ENCODE assay signal across 12 cellular contexts in genomic region chr1:22773981-22774471, GRCh38.
A peak's percentile ranks its signal among the peaks of the same experiment; 100 is the strongest.
DNase-seq lines count a peak whose midpoint lies in the region; ATAC-seq, FAIRE-seq and TF ChIP-seq lines count a peak whose summit lies in the region.
"Had no signal": no experiment of that assay in that cellular context is flagged by ENCODE, and none has a peak within 500 bp of the region (broad histone marks: within the 10 kb centered on the region; RNA-seq: fewer than 3 reads in every experiment).

No MANE protein-coding gene starts in this region.

- no peak overlapping the region for H3K4me3 ChIP-seq in endothelial cell of umbilical vein (replicated peaks in 1 of 3; ENCODE audit: insufficient read depth in 1 of 3, low read depth in 1 of 3, low read length in 3 of 3)
- H3K4me3 ChIP-seq: SK-N-MC had no signal

- no peaks in the 10 kb centered on the region for H3K27me3 ChIP-seq in endothelial cell of umbilical vein (ENCODE audit: control insufficient read depth in 2 of 2, insufficient read depth in 2 of 2, low read length in 2 of 2)

- no TSS peak for BruUV-seq in endothelial cell of umbilical vein (replicated peaks; lab: Mats Ljungman, UMichigan)

- no peaks in the 10 kb centered on the region for H3K36me3 ChIP-seq in endothelial cell of umbilical vein (ENCODE audit: control insufficient read depth in 2 of 2, extremely low read depth in 1 of 2, insufficient read depth in 2 of 2, low read length in 2 of 2)

- H3K9me3 ChIP-seq in endothelial cell of umbilical vein (replicated peaks; ENCODE audit: control insufficient read depth, insufficient read depth, low read length) = no peaks in the 10 kb centered on the region

- no peak for TF ChIP-seq CTCF in endothelial cell of umbilical vein (IDR thresholded peaks at IDR 0.05; ENCODE audit: extremely low read depth in 1 of 2, insufficient read depth in 1 of 2, low read depth in 1 of 2, low read length in 2 of 2)
- no peak for TF ChIP-seq CTCF in mesothelial cell of epicardium (IDR thresholded peaks at IDR 0.05; ENCODE audit: unreplicated experiment)

- H3K4me3 Mint-ChIP-seq in mesothelial cell of epicardium = no peak overlapping the region

- peak; percentile 69 for FAIRE-seq in endothelial cell of umbilical vein (lab: Jason Lieb, UNC)
- FAIRE-seq: A204.1 had no signal

- dilution Hi-C loops in endothelial cell of umbilical vein (cut with MboI; ENCODE audit: extremely low pct_ligation_motif_present, low sequenced_read_pairs) = no loop called here

- peaks cover 60% of the 10 kb centered on the region for H3K4me1 Mint-ChIP-seq in mesothelial cell of epicardium

- POLR2A ChIA-PET in endothelial cell of umbilical vein (lab: Charles Lee) = no interaction called here

- peak; percentile 53 for DNase-seq in NCI-H1105 treated with DMSO at 0.1 percent for 48 hours (lab: John Stamatoyannopoulos, UW)
- no peak for DNase-seq in NCI-H1105 (lab: John Stamatoyannopoulos, UW)
- DNase-seq in endothelial cell of umbilical vein (ENCODE audit: low read depth, low spot score) = peak; percentile 22
- no peak for DNase-seq in mesothelial cell of epicardium (ENCODE audit: low spot score in 2 of 2, unreplicated experiment in 2 of 2)
- peak; percentile 69 for DNase-seq in ureter (ENCODE audit: low spot score)
- no peak for DNase-seq in T-helper 2 cell
- DNase-seq in effector CD8-positive, alpha-beta T cell (lab: John Stamatoyannopoulos, UW) = no peak
- DNase-seq: NCI-H345 had no signal

- no peaks in the 10 kb centered on the region for H3K9me1 ChIP-seq in endothelial cell of umbilical vein (replicated peaks; ENCODE audit: control insufficient read depth, extremely low read depth, insufficient read depth, low read length)

- H3K9me3 Mint-ChIP-seq in mesothelial cell of epicardium = no peaks in the 10 kb centered on the region

- no peak overlapping the region for H3K4me2 ChIP-seq in endothelial cell of umbilical vein (ENCODE audit: insufficient read depth, low read length)

- no peak overlapping the region for H3K27ac ChIP-seq in endothelial cell of umbilical vein (ENCODE audit: insufficient read depth, low read depth, low read length)
- H3K27ac ChIP-seq: parathyroid adenoma, SK-N-MC had no signal

- no peaks in the 10 kb centered on the region for H4K20me1 ChIP-seq in endothelial cell of umbilical vein (replicated peaks; ENCODE audit: control insufficient read depth, extremely low read depth, insufficient read depth, low read length)

- H3K27me3 Mint-ChIP-seq in mesothelial cell of epicardium (ENCODE audit: low read depth) = no peaks in the 10 kb centered on the region

- no peaks in the 10 kb centered on the region for H3K36me3 Mint-ChIP-seq in mesothelial cell of epicardium

- no peak for ATAC-seq in HG02870 (IDR thresholded peaks at IDR 0.05; ENCODE audit: unreplicated experiment)

- H3K9ac ChIP-seq in endothelial cell of umbilical vein (replicated peaks; ENCODE audit: extremely low read depth, insufficient read depth, low read length) = no peak overlapping the region
- H3K9ac ChIP-seq: parathyroid adenoma had no signal

- CTCF ChIA-PET in endothelial cell of umbilical vein (lab: Charles Lee) = interaction anchor here (0.9 to 1.6 kb wide), 3 partner anchors 57 to 71 kb away, joined by 3 to 10 read pairs (median 3); no protein-coding TSS in a partner anchor

- peaks cover 4% of the 10 kb centered on the region for H3K4me1 ChIP-seq in endothelial cell of umbilical vein (ENCODE audit: control insufficient read depth, extremely low read depth, insufficient read depth, low read length)

- TF ChIP-seq POLR2A in endothelial cell of umbilical vein (IDR thresholded peaks at IDR 0.05; ENCODE audit: low read depth, low read length) = no peak

- no peak overlapping the region for H2AFZ ChIP-seq in endothelial cell of umbilical vein (ENCODE audit: low read depth, low read length)
- H2AFZ ChIP-seq: parathyroid adenoma had no signal

- intact Hi-C loops in endothelial cell of umbilical vein (cut with micrococcal nuclease) = no loop called here

- H3K27ac Mint-ChIP-seq in mesothelial cell of epicardium = peak overlapping the region; percentile 83

- peaks cover 30% of the 10 kb centered on the region for H3K79me2 ChIP-seq in endothelial cell of umbilical vein (ENCODE audit: control insufficient read depth, insufficient read depth, low read length)
- H3K79me2 ChIP-seq: parathyroid adenoma had no signal

TF ChIP-seq in endothelial cell of umbilical vein, 7 proteins besides CTCF, POLR2A, EP300 and RAD21:
- no peak for TF ChIP-seq EZH2 (IDR thresholded peaks at IDR 0.05; ENCODE audit: borderline replicate concordance, low read depth, low read length, severe bottlenecking)
- no peak for TF ChIP-seq JUN (IDR thresholded peaks at IDR 0.05; ENCODE audit: borderline replicate concordance, insufficient read depth, insufficient read length, low read depth)
- TF ChIP-seq MAX (IDR thresholded peaks at IDR 0.05; ENCODE audit: insufficient read depth, insufficient read length) = no peak
- no peak for TF ChIP-seq GATA2 (IDR thresholded peaks at IDR 0.05; ENCODE audit: insufficient read depth, insufficient read length, low read depth, low read length)
- no peak for TF ChIP-seq POLR2AphosphoS5 (IDR thresholded peaks at IDR 0.05; ENCODE audit: insufficient read depth, low read depth, low read length)
- TF ChIP-seq FOS (IDR thresholded peaks at IDR 0.05; ENCODE audit: borderline replicate concordance, insufficient read depth, low read length) = no peak
- TF ChIP-seq MYC (IDR thresholded peaks at IDR 0.05; ENCODE audit: low read depth, low read length) = no peak
TF ChIP-seq in endothelial cell of umbilical vein: peak in this region for 0.

Comparison
In these comparisons a context has a peak if more than half of its experiments do, and no peak if none do; other contexts are left out.
1. DNase-seq: peak in NCI-H1105 treated with DMSO at 0.1 percent for 48 hours (single experiment), endothelial cell of umbilical vein (single experiment) and ureter (single experiment); none in NCI-H1105 (single experiment), mesothelial cell of epicardium (0 of 2), T-helper 2 cell (0 of 5) and effector CD8-positive, alpha-beta T cell (single experiment).